18 cellular contexts compared by ENCODE assay signal in genomic region chr7:42671627-42672026, GRCh38.
A peak's percentile ranks its signal among the peaks of the same experiment; 100 is the strongest.
DNase-seq lines count a peak whose midpoint lies in the region; ATAC-seq, FAIRE-seq and TF ChIP-seq lines count a peak whose summit lies in the region.
"Had no signal": no experiment of that assay in that cellular context is flagged by ENCODE, and none has a peak within 500 bp of the region (broad histone marks: within the 10 kb centered on the region; RNA-seq: fewer than 3 reads in every experiment).

No MANE protein-coding gene starts in this region.

- DNase-seq in AG20443 (ENCODE audit: low spot score), result peak; percentile 68
- DNase-seq in LHCN-M2 (ENCODE audit: low read depth), result peak; percentile 67
- peak; percentile 98 for DNase-seq in bronchial epithelial cell (ENCODE audit: low read depth)
- peak; percentile 86 for DNase-seq in iris pigment epithelial cell (ENCODE audit: low read depth)
- DNase-seq in NCI-H2081 treated with DMSO at 0.1 percent for 48 hours (lab: John Stamatoyannopoulos, UW), result no peak
- no peak for DNase-seq in stomach
- DNase-seq in GM12891 (ENCODE audit: insufficient read length, low spot score), result no peak
- DNase-seq: activated effector memory CD4-positive, alpha-beta T cell treated with Interleukin-2 at 50 U/mL for 16 hours; hypothalamus; natural killer cell; NCI-H2081; NCI-H69; RPMI8226; T-cell; uterus had no signal

- H3K27ac ChIP-seq in stomach, result no peak overlapping the region
- H3K27ac ChIP-seq: uterus had no signal

- no peaks in the 10 kb centered on the region for H3K36me3 ChIP-seq in bronchial epithelial cell (ENCODE audit: control insufficient read depth, insufficient read depth, low read length)
- H3K36me3 ChIP-seq in stomach, result no peaks in the 10 kb centered on the region
- H3K36me3 ChIP-seq: uterus had no signal

- TF ChIP-seq POLR2A in stomach (IDR thresholded peaks at IDR 0.05) (no peak), GM12891 (IDR thresholded peaks at IDR 0.05; ENCODE audit: low read depth, low read length) (no peak)

- 47 to 62% (median 59%) methylated on average over 1 of the region's 1 CpG for WGBS in stomach, 5 donors

- no peak for TF ChIP-seq EP300 in stomach (IDR thresholded peaks at IDR 0.05)

- H3K4me3 ChIP-seq in bronchial epithelial cell (ENCODE audit: low read depth, low read length), result no peak overlapping the region
- H3K4me3 ChIP-seq in stomach, result no peak overlapping the region
- H3K4me3 ChIP-seq: uterus had no signal

- FAIRE-seq in bronchial epithelial cell (lab: Jason Lieb, UNC) (peak; percentile 77), GM12891 (lab: Jason Lieb, UNC) (no peak)
- FAIRE-seq: colon, HTR-8/SVneo had no signal

- intact Hi-C loops in stomach (cut with DNase I; ENCODE audit: low total_unique reads), result no loop called here

- no peak for TF ChIP-seq CTCF in bronchial epithelial cell (IDR thresholded peaks at IDR 0.05; ENCODE audit: insufficient read depth, low read length, severe bottlenecking)
- no peak for TF ChIP-seq CTCF in stomach (IDR thresholded peaks at IDR 0.05)

- H3K4me1 ChIP-seq in stomach, result no peaks in the 10 kb centered on the region
- H3K4me1 ChIP-seq: uterus had no signal

- ATAC-seq in HG03039 (IDR thresholded peaks at IDR 0.05; ENCODE audit: unreplicated experiment), result no peak
- ATAC-seq: natural killer cell, T-cell had no signal

- H3K9me3 ChIP-seq in stomach, result peaks cover 0 to 10% (median 3%) of the 10 kb centered on the region in 4 donors
- H3K9me3 ChIP-seq: uterus had no signal

- H3K27me3 ChIP-seq in bronchial epithelial cell (ENCODE audit: control insufficient read depth, insufficient read depth, low read length) (no peaks in the 10 kb centered on the region), stomach (no peaks in the 10 kb centered on the region)
- H3K27me3 ChIP-seq: uterus had no signal

TF ChIP-seq in GM12891, 5 proteins besides CTCF, POLR2A, EP300 and RAD21:
- no peak for TF ChIP-seq POU2F2 (IDR thresholded peaks at IDR 0.05; ENCODE audit: low read depth, low read length)
- TF ChIP-seq TAF1 (IDR thresholded peaks at IDR 0.05; ENCODE audit: low read depth, low read length), result no peak
- TF ChIP-seq SPI1 (IDR thresholded peaks at IDR 0.05; ENCODE audit: low read depth, low read length), result no peak
- no peak for TF ChIP-seq PAX5 (IDR thresholded peaks at IDR 0.05; ENCODE audit: insufficient read depth, low read length, severe bottlenecking)
- TF ChIP-seq POLR2AphosphoS5 (IDR thresholded peaks at IDR 0.05; ENCODE audit: low read depth, low read length), result no peak
TF ChIP-seq in GM12891: peak in this region for 0.

Comparison
In these comparisons a context has a peak if more than half of its experiments do, and no peak if none do; other contexts are left out.
1. DNase-seq: peak in AG20443 (single experiment), LHCN-M2 (single experiment), bronchial epithelial cell (single experiment) and iris pigment epithelial cell (single experiment); none in NCI-H2081 treated with DMSO at 0.1 percent for 48 hours (single experiment), stomach (single experiment) and GM12891 (single experiment).